In genomic region chr17:49213399-49213798, GRCh38 we compare ENCODE assay signal across 13 cellular contexts. TPM values are rescaled to one million over a fixed set of nuclear protein-coding genes. Genes with fewer than 3 reads are reported as not detected.
DNase-seq lines count a peak whose midpoint lies in the region; ATAC-seq and TF ChIP-seq lines count a peak whose summit lies in the region.
"Had no signal": no experiment of that assay in that cellular context is flagged by ENCODE, and none has a peak within 500 bp of the region (broad histone marks: within the 10 kb centered on the region; RNA-seq: fewer than 3 reads in every experiment).

No MANE protein-coding gene starts in this region.

- DNase-seq in activated T-cell treated with anti-CD3 and anti-CD28 coated beads, Interleukin-2, amount 50 U/mL, for 72 hours, result no peak
- no peak for DNase-seq in activated T-cell treated with anti-CD3 and anti-CD28 coated beads for 4 hours
- no peak for DNase-seq in stomach
- no peak for DNase-seq in middle frontal gyrus (ENCODE audit: extremely low spot score, low spot score)
- DNase-seq in COLO668 (lab: John Stamatoyannopoulos, UW; ENCODE audit: unreplicated experiment), result no peak
- DNase-seq in HUDEP-2 (lab: John Stamatoyannopoulos, UW; ENCODE audit: unreplicated experiment in 76 of 76), result no peak
- DNase-seq: DMS79 treated with DMSO at 0.1 percent for 48 hours, hypothalamus, NCI-H1048 had no signal

- H3K4me2 ChIP-seq in Loucy (ENCODE audit: low read depth, low read length, poor library complexity, severe bottlenecking), result peak overlapping the region; percentile 97

- no peak overlapping the region for H2AFZ ChIP-seq in Loucy (ENCODE audit: low read length)

- peak overlapping the region; percentile 92 to 96 for H3K4me3 Mint-ChIP-seq in activated T-cell treated with anti-CD3 and anti-CD28 coated beads, Interleukin-2, amount 50 U/mL, for 72 hours
- no peak overlapping the region for H3K4me3 Mint-ChIP-seq in dendritic cell treated with granulocyte-macrophage colony-stimulating factor and Interleukin-4, amounts not matched to agents 40 ng/mL and 50 ng/mL, for 4 days

- H3K79me2 ChIP-seq in Loucy (ENCODE audit: insufficient read depth, low read length), result peaks cover 59% of the 10 kb centered on the region

- no peaks in the 10 kb centered on the region for H3F3A ChIP-seq in Loucy (ENCODE audit: low read depth)

- 69 to 80% (median 73%) methylated on average over 5 of the region's 5 CpGs for WGBS in stomach, 5 donors

- H3K4me1 ChIP-seq in Loucy (ENCODE audit: insufficient read depth, low read length, poor library complexity, severe bottlenecking) (peaks cover 81% of the 10 kb centered on the region), stomach (peaks cover 10 to 59% (median 29%) of the 10 kb centered on the region in 4 donors)

- no peaks in the 10 kb centered on the region for H3K36me3 ChIP-seq in Loucy (ENCODE audit: insufficient read depth, low read length)
- no peaks in the 10 kb centered on the region for H3K36me3 ChIP-seq in stomach

- no peaks in the 10 kb centered on the region for H3K9me3 ChIP-seq in Loucy (ENCODE audit: insufficient read depth, low read depth, low read length)
- no peaks in the 10 kb centered on the region for H3K9me3 ChIP-seq in stomach

- no peaks in the 10 kb centered on the region for H3K9me2 ChIP-seq in Loucy (replicated peaks; ENCODE audit: low read depth, low read length)

- peak overlapping the region; percentile 19 for H3K4me3 ChIP-seq in Loucy (ENCODE audit: low read length, poor library complexity, severe bottlenecking)
- H3K4me3 ChIP-seq in stomach, result peak overlapping the region in 3 of 4 donors; percentile 7 to 44 (median 42)

- no peak for TF ChIP-seq POLR2A in stomach (IDR thresholded peaks at IDR 0.05)

- intact Hi-C loops in dendritic cell treated with granulocyte-macrophage colony-stimulating factor and Interleukin-4, amounts not matched to agents 40 ng/mL and 50 ng/mL, for 4 days (cut with micrococcal nuclease), result no loop called here
- intact Hi-C loops in stomach (cut with DNase I; ENCODE audit: low total_unique reads), result no loop called here

- H3K36me3 Mint-ChIP-seq in activated T-cell treated with anti-CD3 and anti-CD28 coated beads, Interleukin-2, amount 50 U/mL, for 72 hours (ENCODE audit: insufficient read depth in 2 of 2), result peaks cover 4 to 10% of the 10 kb centered on the region in 2 donors
- H3K36me3 Mint-ChIP-seq in dendritic cell treated with granulocyte-macrophage colony-stimulating factor and Interleukin-4, amounts not matched to agents 40 ng/mL and 50 ng/mL, for 4 days (ENCODE audit: low read depth), result no peaks in the 10 kb centered on the region

- no peak for TF ChIP-seq EP300 in stomach (IDR thresholded peaks at IDR 0.05)

- no peak for ATAC-seq in activated T-cell treated with anti-CD3 and anti-CD28 coated beads, Interleukin-2, amount 50 U/mL, for 72 hours (replicated peaks in 1 of 2)

- H3K9me3 Mint-ChIP-seq in activated T-cell treated with anti-CD3 and anti-CD28 coated beads, Interleukin-2, amount 50 U/mL, for 72 hours, result no peaks in the 10 kb centered on the region
- H3K9me3 Mint-ChIP-seq in dendritic cell treated with granulocyte-macrophage colony-stimulating factor and Interleukin-4, amounts not matched to agents 40 ng/mL and 50 ng/mL, for 4 days, result no peaks in the 10 kb centered on the region

- H3K9ac ChIP-seq in Loucy (ENCODE audit: low read depth, low read length, poor library complexity, severe bottlenecking), result peak overlapping the region; percentile 35

- no peaks in the 10 kb centered on the region for H3K27me3 Mint-ChIP-seq in activated T-cell treated with anti-CD3 and anti-CD28 coated beads, Interleukin-2, amount 50 U/mL, for 72 hours (ENCODE audit: low read depth)
- H3K27me3 Mint-ChIP-seq in dendritic cell treated with granulocyte-macrophage colony-stimulating factor and Interleukin-4, amounts not matched to agents 40 ng/mL and 50 ng/mL, for 4 days, result no peaks in the 10 kb centered on the region

- H3K4me1 Mint-ChIP-seq in activated T-cell treated with anti-CD3 and anti-CD28 coated beads, Interleukin-2, amount 50 U/mL, for 72 hours (ENCODE audit: low read depth), result peaks cover 93% of the 10 kb centered on the region
- peaks cover 90% of the 10 kb centered on the region for H3K4me1 Mint-ChIP-seq in dendritic cell treated with granulocyte-macrophage colony-stimulating factor and Interleukin-4, amounts not matched to agents 40 ng/mL and 50 ng/mL, for 4 days (ENCODE audit: low read depth)

- H3K27ac Mint-ChIP-seq in activated T-cell treated with anti-CD3 and anti-CD28 coated beads, Interleukin-2, amount 50 U/mL, for 72 hours, result peak overlapping the region; percentile 76
- peak overlapping the region; percentile 28 for H3K27ac Mint-ChIP-seq in dendritic cell treated with granulocyte-macrophage colony-stimulating factor and Interleukin-4, amounts not matched to agents 40 ng/mL and 50 ng/mL, for 4 days

- H4K20me1 ChIP-seq in Loucy (ENCODE audit: insufficient read depth, low read length, poor library complexity, severe bottlenecking), result no peaks in the 10 kb centered on the region

- H3K27me3 ChIP-seq in Loucy (ENCODE audit: insufficient read depth, low read length, poor library complexity, severe bottlenecking) (no peaks in the 10 kb centered on the region), stomach (peaks cover 0 to 34% (median 13%) of the 10 kb centered on the region in 3 donors)

- TF ChIP-seq CTCF in Loucy (conservative IDR thresholded peaks at IDR 0.05; ENCODE audit: low read length) (no peak), stomach (IDR thresholded peaks at IDR 0.05) (no peak)

- no peak overlapping the region for H3K27ac ChIP-seq in stomach

RNA-seq across cellular contexts. Expression of gene ABI3, which starts 2.9 kb away (rescaled TPM):
- 10 to 100 TPM; 27.9 to 32.4 TPM for total RNA-seq in activated T-cell treated with anti-CD3 and anti-CD28 coated beads, Interleukin-2, amount 50 U/mL, for 72 hours
- total RNA-seq in stomach, result 10 to 100 TPM in 2 of 5 donors, 1 to 10 TPM in 3; 1.3 to 72.4 (median 3.1) TPM
- 1 to 10 TPM; 4.1 to 9.9 (median 9.5) TPM for polyA plus RNA-seq in stomach
- total RNA-seq: HT-29, NCI-H460 had no signal

RNA-seq across cellular contexts. Expression of gene GNGT2, which starts 3.0 kb away (rescaled TPM):
- 10 to 100 TPM; 24.6 to 27.5 TPM for total RNA-seq in activated T-cell treated with anti-CD3 and anti-CD28 coated beads, Interleukin-2, amount 50 U/mL, for 72 hours
- total RNA-seq in stomach, result 100 to 1,000 TPM in 1 of 5 donors, 1 to 10 TPM in 2, not detected in 2; 1.6 to 134 (median 1.7) TPM
- polyA plus RNA-seq in stomach, result 1 to 10 TPM; 2.7 to 2.9 (median 2.9) TPM
- total RNA-seq: HT-29, NCI-H460 had no signal

RNA-seq across cellular contexts. Expression of gene PHOSPHO1, which starts 17.2 kb away (rescaled TPM):
- total RNA-seq in activated T-cell treated with anti-CD3 and anti-CD28 coated beads, Interleukin-2, amount 50 U/mL, for 72 hours, result under 1 TPM in 1 of 2 donors, not detected in 1; 0.29 TPM
- total RNA-seq in stomach, result 1 to 10 TPM in 2 of 5 donors, not detected in 3; 1.7 to 7.7 TPM
- under 1 TPM in 1 of 3 donors, not detected in 2; 0.35 TPM for polyA plus RNA-seq in stomach
- total RNA-seq: HT-29, NCI-H460 had no signal
